Comparison of ENCODE assay signal across 15 cellular contexts in the genomic region with DNA sequence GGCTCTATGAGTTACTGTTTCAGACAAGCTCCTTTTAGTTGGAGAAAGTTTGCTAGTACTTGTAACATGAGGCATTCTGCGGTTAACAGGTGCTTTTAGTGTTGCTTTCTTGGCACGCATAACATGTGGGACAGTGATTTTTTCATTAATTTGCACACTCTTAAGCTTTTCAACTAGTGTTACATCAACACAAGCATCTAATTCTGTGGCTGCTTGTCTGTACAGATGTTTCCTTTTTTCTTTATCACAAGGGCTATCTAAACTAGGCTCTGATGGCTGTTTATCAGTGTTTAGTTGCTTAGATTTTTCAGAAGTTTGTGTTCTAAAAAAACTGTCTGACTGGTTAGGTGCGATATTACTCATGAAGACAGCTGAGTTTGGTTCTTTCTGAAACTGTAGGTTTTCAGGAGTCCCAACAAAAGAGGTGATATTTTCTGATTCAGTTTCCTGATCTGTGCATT.
DNase-seq lines count a peak whose midpoint lies in the region; ATAC-seq, FAIRE-seq and TF ChIP-seq lines count a peak whose summit lies in the region.
"Had no signal": no experiment of that assay in that cellular context is flagged by ENCODE, and none has a peak within 500 bp of the region (broad histone marks: within the 10 kb centered on the region; RNA-seq: fewer than 3 reads in every experiment).

No MANE protein-coding gene starts in this region.

- ATAC-seq in HG03442 (IDR thresholded peaks at IDR 0.05; ENCODE audit: unreplicated experiment) (peak; percentile 61), GM18520 (IDR thresholded peaks at IDR 0.05; ENCODE audit: unreplicated experiment) (no peak)
- peak; percentile 33 for ATAC-seq in activated naive CD8-positive, alpha-beta T cell treated with anti-CD3 and anti-CD28 coated beads, Interleukin-2, amount 50 U/mL, for 24 hours
- ATAC-seq: pancreas had no signal

- H3K27me3 Mint-ChIP-seq in activated naive CD8-positive, alpha-beta T cell treated with anti-CD3 and anti-CD28 coated beads, Interleukin-2, amount 50 U/mL, for 24 hours, result no peaks in the 10 kb centered on the region

- H3K27me3 ChIP-seq in ascending aorta, result no peaks in the 10 kb centered on the region
- H3K27me3 ChIP-seq: BLaER1, dorsolateral prefrontal cortex, pancreas had no signal

- H3K36me3 ChIP-seq in ascending aorta, result peaks cover 14 to 26% of the 10 kb centered on the region in 2 donors
- H3K36me3 ChIP-seq: BLaER1 had no signal

- FAIRE-seq in GM19239 (lab: Jason Lieb, UNC), result peak; percentile 37

- in situ Hi-C loops in GM13977 (cut with MboI; ENCODE audit: low pct_unique_long_range_greater_than_20kb, low sequenced_read_pairs, unreplicated experiment), result loop anchor here (10.0 to 25.0 kb wide), 2 partner anchors 244 to 527 kb away; no protein-coding TSS in a partner anchor

- H3K9me3 ChIP-seq in ascending aorta, result no peaks in the 10 kb centered on the region
- H3K9me3 ChIP-seq: BLaER1, pancreas had no signal

- peaks cover 9% of the 10 kb centered on the region for H3K36me3 Mint-ChIP-seq in activated naive CD8-positive, alpha-beta T cell treated with anti-CD3 and anti-CD28 coated beads, Interleukin-2, amount 50 U/mL, for 24 hours (ENCODE audit: low read depth)

- DNase-seq in GM13977 (ENCODE audit: low spot score) (peak; percentile 5), GM19239 (ENCODE audit: insufficient read length, low spot score) (no peak), amygdala (lab: John Stamatoyannopoulos, UW) (no peak), ascending aorta (ENCODE audit: low spot score in 2 of 2) (no peak)
- DNase-seq in activated naive CD8-positive, alpha-beta T cell treated with anti-CD3 and anti-CD28 coated beads, Interleukin-2, amount 50 U/mL, for 24 hours, result no peak
- DNase-seq: DMS79, dorsolateral prefrontal cortex, hippocampal formation, NCI-H2081, NCI-H69, pancreas, RPMI8226 had no signal

- no peaks in the 10 kb centered on the region for H3K4me1 ChIP-seq in ascending aorta
- H3K4me1 ChIP-seq: BLaER1, pancreas had no signal

- TF ChIP-seq CTCF in GM13977 (IDR thresholded peaks at IDR 0.05; ENCODE audit: extremely low read depth, insufficient read depth, missing control alignments), result no peak
- no peak for TF ChIP-seq CTCF in ascending aorta (IDR thresholded peaks at IDR 0.05)

- peaks cover 10% of the 10 kb centered on the region for H3K4me1 Mint-ChIP-seq in activated naive CD8-positive, alpha-beta T cell treated with anti-CD3 and anti-CD28 coated beads, Interleukin-2, amount 50 U/mL, for 24 hours

- intact Hi-C loops in ascending aorta (cut with DNase I), result no loop called here

- H3K9me3 Mint-ChIP-seq in activated naive CD8-positive, alpha-beta T cell treated with anti-CD3 and anti-CD28 coated beads, Interleukin-2, amount 50 U/mL, for 24 hours, result no peaks in the 10 kb centered on the region

- H3K4me3 Mint-ChIP-seq in activated naive CD8-positive, alpha-beta T cell treated with anti-CD3 and anti-CD28 coated beads, Interleukin-2, amount 50 U/mL, for 24 hours, result no peak overlapping the region

- H3K27ac Mint-ChIP-seq in activated naive CD8-positive, alpha-beta T cell treated with anti-CD3 and anti-CD28 coated beads, Interleukin-2, amount 50 U/mL, for 24 hours, result peak overlapping the region; percentile 53

- no peak overlapping the region for H3K4me3 ChIP-seq in ascending aorta
- H3K4me3 ChIP-seq: BLaER1, dorsolateral prefrontal cortex, pancreas had no signal

- no peak overlapping the region for H3K27ac ChIP-seq in ascending aorta
- H3K27ac ChIP-seq: BLaER1, dorsolateral prefrontal cortex, pancreas had no signal
